Comparison of ENCODE assay signal across 14 cellular contexts in the genomic region with DNA sequence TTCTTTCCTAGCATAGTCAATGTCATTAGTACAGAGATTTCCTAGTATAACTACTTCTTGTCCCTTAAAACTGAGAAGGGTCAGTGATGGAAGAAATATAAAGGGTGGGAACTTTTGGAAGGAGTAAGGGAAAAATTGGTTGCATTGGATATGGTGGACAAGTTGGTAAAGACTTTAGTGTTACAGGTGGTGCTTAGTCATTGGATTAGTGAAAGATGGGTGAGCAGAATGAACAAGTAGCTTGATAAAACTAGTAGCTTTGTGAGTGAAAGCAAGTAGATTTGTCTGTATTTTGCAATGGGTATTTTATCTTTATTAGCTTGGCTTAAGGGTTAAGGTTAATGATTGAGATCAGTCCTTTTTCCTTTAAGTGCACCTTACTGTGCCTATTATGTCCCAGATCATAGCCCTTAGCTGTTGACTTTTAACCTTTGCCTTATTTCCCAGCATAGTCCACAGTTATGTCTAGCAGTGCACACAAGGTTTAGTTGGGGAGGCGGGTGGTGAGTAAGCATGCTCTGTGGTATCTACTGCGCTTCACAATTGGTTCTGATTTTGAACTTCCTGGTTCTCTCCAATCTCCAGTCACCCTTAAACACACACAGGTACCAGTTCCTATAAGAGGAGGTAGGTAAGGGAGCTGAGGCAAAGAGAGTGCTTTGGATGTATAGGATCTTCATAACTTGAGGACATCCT. TPM values are rescaled to one million over a fixed set of nuclear protein-coding genes. Genes with fewer than 3 reads are reported as not detected.
DNase-seq lines count a peak whose midpoint lies in the region; ATAC-seq, FAIRE-seq and TF ChIP-seq lines count a peak whose summit lies in the region.
"Had no signal": no experiment of that assay in that cellular context is flagged by ENCODE, and none has a peak within 500 bp of the region (broad histone marks: within the 10 kb centered on the region; RNA-seq: fewer than 3 reads in every experiment).

No MANE protein-coding gene starts in this region.

- TF ChIP-seq CTCF in KMS-11 (conservative IDR thresholded peaks at IDR 0.05; ENCODE audit: low read depth, low read length) = no peak

- WGBS in trophoblast cell (ENCODE audit: extremely low coverage, insufficient coverage, insufficient read length) = no CpG with 5 or more reads among the region's 2 CpGs

- H3K36me3 ChIP-seq in KMS-11 (ENCODE audit: insufficient read depth) = no peaks in the 10 kb centered on the region
- H3K36me3 ChIP-seq in trophoblast cell (ENCODE audit: control insufficient read depth in 1 of 2, insufficient read depth in 2 of 2, low read length in 2 of 2) = no peaks in the 10 kb centered on the region
- H3K36me3 ChIP-seq: brain microvascular endothelial cell had no signal

- no peak overlapping the region for H4K91ac ChIP-seq in trophoblast cell (ENCODE audit: low read depth, low read length)

- H3K4me3 ChIP-seq in KMS-11 (IDR thresholded peaks at IDR 0.05; ENCODE audit: insufficient read depth, low read depth, low read length) (no peak overlapping the region), trophoblast cell (ENCODE audit: low read depth, low read length) (no peak overlapping the region)

- no peak overlapping the region for H3K4ac ChIP-seq in trophoblast cell (ENCODE audit: low read depth, low read length)

- H4K12ac ChIP-seq in trophoblast cell (ENCODE audit: low read depth, low read length) = no peak overlapping the region

- no peaks in the 10 kb centered on the region for H3K27me3 ChIP-seq in KMS-11 (ENCODE audit: insufficient read depth, low read depth)
- no peaks in the 10 kb centered on the region for H3K27me3 ChIP-seq in trophoblast cell (ENCODE audit: insufficient read depth, low read length)
- H3K27me3 ChIP-seq: brain microvascular endothelial cell had no signal

- H3K9ac ChIP-seq in KMS-11 = no peak overlapping the region
- H3K9ac ChIP-seq in trophoblast cell (ENCODE audit: low read length) = no peak overlapping the region

- DNase-seq in GM12892 (ENCODE audit: insufficient read length) (no peak), caudate nucleus (lab: John Stamatoyannopoulos, UW) (no peak), trophoblast cell (peak in 1 of 2 donors; percentile 37), EL (no peak), NOMO-1 treated with DMSO at 0.1 percent for 48 hours (lab: John Stamatoyannopoulos, UW; ENCODE audit: unreplicated experiment) (no peak)
- DNase-seq: brain microvascular endothelial cell; GDM1; MM.1S; NCI-H2171; stimulated activated CD4-positive, alpha-beta T cell treated with anti-CD3 and anti-CD28 coated beads, Interleukin-4, amount 100 ng/mL, for 24 hours had no signal

- TF ChIP-seq POLR2A in GM12892 (IDR thresholded peaks at IDR 0.05; ENCODE audit: low read depth, low read length) = no peak

- H3K4me1 ChIP-seq in KMS-11 (ENCODE audit: low read depth, poor library complexity, severe bottlenecking) = peaks cover 58% of the 10 kb centered on the region
- no peaks in the 10 kb centered on the region for H3K4me1 ChIP-seq in trophoblast cell (ENCODE audit: control insufficient read depth in 1 of 2, insufficient read depth in 2 of 2, low read length in 2 of 2)

- H3K27ac ChIP-seq in KMS-11 = no peak overlapping the region
- H3K27ac ChIP-seq in caudate nucleus (ENCODE audit: low read depth, low read length) = peak overlapping the region; percentile 42
- H3K27ac ChIP-seq in trophoblast cell (ENCODE audit: low read depth, low read length) = peak overlapping the region; percentile 11
- H3K27ac ChIP-seq: brain microvascular endothelial cell, C4-2B had no signal

- H4K8ac ChIP-seq in trophoblast cell (ENCODE audit: low read depth, low read length) = no peak overlapping the region

- no peak overlapping the region for H3K14ac ChIP-seq in trophoblast cell (ENCODE audit: low read length)

- no peaks in the 10 kb centered on the region for H4K20me1 ChIP-seq in KMS-11 (ENCODE audit: insufficient read depth)

- H2BK12ac ChIP-seq in trophoblast cell (ENCODE audit: low read length) = no peak overlapping the region

- no peaks in the 10 kb centered on the region for H3K9me3 ChIP-seq in trophoblast cell (ENCODE audit: insufficient read depth, low read depth, low read length)

- H2BK120ac ChIP-seq in trophoblast cell (ENCODE audit: insufficient read depth, low read length, poor library complexity) = no peak overlapping the region

- H3K4me2 ChIP-seq in KMS-11 (0 out of 2 replicates have a peak overlapping the region, but pooled peaks have one; percentile 19), trophoblast cell (ENCODE audit: low read length) (no peak overlapping the region)

- no peak overlapping the region for H2BK5ac ChIP-seq in trophoblast cell (ENCODE audit: low read depth, low read length, poor library complexity)

- FAIRE-seq in GM12892 (lab: Jason Lieb, UNC) = peak; percentile 36
- FAIRE-seq: H1 had no signal

- no peak for ATAC-seq in HG03571 (IDR thresholded peaks at IDR 0.05; ENCODE audit: unreplicated experiment)

- no peak overlapping the region for H3K18ac ChIP-seq in trophoblast cell (ENCODE audit: low read length)

- no peak overlapping the region for H2AFZ ChIP-seq in KMS-11 (ENCODE audit: low read depth)
- no peak overlapping the region for H2AFZ ChIP-seq in trophoblast cell (ENCODE audit: insufficient read depth, low read length, poor library complexity)

- no peak overlapping the region for H2AK5ac ChIP-seq in trophoblast cell (ENCODE audit: low read length)

- no peaks in the 10 kb centered on the region for H3K79me1 ChIP-seq in trophoblast cell (ENCODE audit: low read length)

- H3K79me2 ChIP-seq in KMS-11 (ENCODE audit: insufficient read depth, low read depth) = peaks cover 11% of the 10 kb centered on the region
- no peaks in the 10 kb centered on the region for H3K79me2 ChIP-seq in trophoblast cell (ENCODE audit: control insufficient read depth, insufficient read depth, low read length, poor library complexity)

- H3K23ac ChIP-seq in trophoblast cell (ENCODE audit: low read length) = no peak overlapping the region

RNA-seq across cellular contexts. Expression of a gene that starts 9.5 kb away (rescaled TPM):
- polyA plus RNA-seq in GM12892 (2012; ENCODE audit: missing spikeins) = 9.1 TPM
- 6.8 and 7.5 TPM in 2 replicates for polyA plus RNA-seq in trophoblast cell (2013)
